Comparison of ENCODE assay signal across 23 cellular contexts in genomic region chr1:40966411-40966810, GRCh38. TPM values are rescaled to one million over a fixed set of nuclear protein-coding genes. Genes with fewer than 3 reads are reported as not detected.
A peak's percentile ranks its signal among the peaks of the same experiment; 100 is the strongest.
DNase-seq lines count a peak whose midpoint lies in the region; ATAC-seq and TF ChIP-seq lines count a peak whose summit lies in the region.
"Had no signal": no experiment of that assay in that cellular context is flagged by ENCODE, and none has a peak within 500 bp of the region (broad histone marks: within the 10 kb centered on the region; RNA-seq: fewer than 3 reads in every experiment).

No MANE protein-coding gene starts in this region.

- TF ChIP-seq POLR2A in IMR-90 (IDR thresholded peaks at IDR 0.05; ENCODE audit: low read depth, low read length): no peak

- in situ Hi-C loops in IMR-90 (cut with MboI; ENCODE audit: low sequenced_read_pairs): loop anchor here (25.0 kb wide), 1 partner anchor 329 kb away; no protein-coding TSS in a partner anchor

- POLR2A ChIA-PET in IMR-90 (lab: Charles Lee; ENCODE audit: unreplicated experiment): no interaction called here
- POLR2A ChIA-PET in naive thymus-derived CD4-positive, alpha-beta T cell (lab: Charles Lee): no interaction called here

- no peak overlapping the region for H2BK5ac ChIP-seq in IMR-90 (ENCODE audit: low read depth, low read length, poor library complexity, severe bottlenecking)

- H3K9ac ChIP-seq in IMR-90 (ENCODE audit: low read depth, low read length): no peak overlapping the region
- H3K9ac ChIP-seq: BLaER1 treated with 17β-estradiol and CSF1 and Interleukin-3, amounts not matched to agents 10 nM and 100 nM had no signal

- H3K56ac ChIP-seq in IMR-90 (ENCODE audit: extremely low read depth, insufficient read depth, low read length): no peak overlapping the region

- peak overlapping the region; percentile 14 to 64; a peak in 3 of 4 replicates for H4K8ac ChIP-seq in IMR-90 (ENCODE audit: low read depth in 2 of 2, low read length in 2 of 2)

- H3K27me3 ChIP-seq in IMR-90 (ENCODE audit: control insufficient read depth, insufficient read depth, low read length) (no peaks in the 10 kb centered on the region), thoracic aorta (replicated peaks; ENCODE audit: insufficient read depth) (no peaks in the 10 kb centered on the region)
- H3K27me3 ChIP-seq in naive thymus-derived CD4-positive, alpha-beta T cell (ENCODE audit: control insufficient read depth in 2 of 2, insufficient read depth in 2 of 2, low read length in 2 of 2): no peaks in the 10 kb centered on the region
- H3K27me3 ChIP-seq: BLaER1 treated with 17β-estradiol and CSF1 and Interleukin-3, amounts not matched to agents 10 nM and 100 nM had no signal

- H3K4me1 ChIP-seq in IMR-90 (ENCODE audit: control insufficient read depth, insufficient read depth, low read length) (peaks cover 3% of the 10 kb centered on the region), thoracic aorta (ENCODE audit: control insufficient read depth in 1 of 2, low read depth in 2 of 2) (peaks cover 3 to 23% of the 10 kb centered on the region in 2 donors)
- no peaks in the 10 kb centered on the region for H3K4me1 ChIP-seq in naive thymus-derived CD4-positive, alpha-beta T cell (ENCODE audit: control insufficient read depth in 2 of 2, insufficient read depth in 2 of 2, low read length in 2 of 2)

- no CpG with 5 or more reads among the region's 4 CpGs for WGBS in IMR-90 (ENCODE audit: extremely low coverage in 2 of 2, insufficient read length in 1 of 2), 2 experiments

- H2AFZ ChIP-seq in IMR-90 (replicated peaks; ENCODE audit: low read length, poor library complexity): peak overlapping the region; percentile 27

- H3K18ac ChIP-seq in IMR-90 (ENCODE audit: low read depth, low read length): peak overlapping the region; percentile 31; the same call in 1 of the 2 replicates

- peak overlapping the region; percentile 70 for H4K91ac ChIP-seq in IMR-90 (ENCODE audit: insufficient read depth, low read depth, low read length)

- H3K27ac Mint-ChIP-seq in activated T-helper 17 cell treated with anti-CD3 and anti-CD28 coated beads, Interleukin-2, amount 50 U/mL, for 72 hours: peak overlapping the region; percentile 41
- no peak overlapping the region for H3K27ac Mint-ChIP-seq in naive thymus-derived CD4-positive, alpha-beta T cell

- BruUV-seq in IMR-90 (replicated peaks; lab: Mats Ljungman, UMichigan): no TSS peak

- H3K4me3 Mint-ChIP-seq in activated T-helper 17 cell treated with anti-CD3 and anti-CD28 coated beads, Interleukin-2, amount 50 U/mL, for 72 hours: no peak overlapping the region
- no peak overlapping the region for H3K4me3 Mint-ChIP-seq in naive thymus-derived CD4-positive, alpha-beta T cell
- H3K4me3 Mint-ChIP-seq: CD4-positive, alpha-beta memory T cell had no signal

- H3K27ac ChIP-seq in IMR-90 (ENCODE audit: insufficient read depth, low read length) (no peak overlapping the region; the same call in 1 of the 2 replicates), thoracic aorta (peak overlapping the region; percentile 67 to 77)
- H3K27ac ChIP-seq in naive thymus-derived CD4-positive, alpha-beta T cell (ENCODE audit: low read depth, low read length): no peak overlapping the region
- H3K27ac ChIP-seq: BLaER1 treated with 17β-estradiol and CSF1 and Interleukin-3, amounts not matched to agents 10 nM and 100 nM had no signal

- no peak for DNase-seq in IMR-90
- DNase-seq in fibroblast of villous mesenchyme (ENCODE audit: low read depth): peak; percentile 66
- DNase-seq in thoracic aorta (ENCODE audit: low spot score): no peak
- DNase-seq in activated gamma-delta T cell (lab: John Stamatoyannopoulos, UW): no peak
- no peak for DNase-seq in naive thymus-derived CD4-positive, alpha-beta T cell
- no peak for DNase-seq in GM19238 (ENCODE audit: insufficient read length, low spot score)
- DNase-seq: ACHN; Caco-2; CD4-positive, alpha-beta memory T cell; DMS 273 treated with DMSO at 0.1 percent for 48 hours; DMS79 treated with DMSO at 0.1 percent for 48 hours; Kasumi-1; NCI-H1417; NCI-H1694 treated with DMSO at 0.1 percent for 48 hours; NCI-H2081 treated with DMSO at 0.1 percent for 48 hours; NCI-H446; NCI-H526; SHP77 treated with DMSO at 0.1 percent for 48 hours had no signal

- H3K36me3 ChIP-seq in IMR-90 (ENCODE audit: control insufficient read depth, insufficient read depth, low read length): no peaks in the 10 kb centered on the region
- no peaks in the 10 kb centered on the region for H3K36me3 ChIP-seq in thoracic aorta
- H3K36me3 ChIP-seq in naive thymus-derived CD4-positive, alpha-beta T cell (ENCODE audit: control insufficient read depth in 2 of 3, insufficient read depth in 3 of 3, low read length in 3 of 3): no peaks in the 10 kb centered on the region
- H3K36me3 ChIP-seq: BLaER1 treated with 17β-estradiol and CSF1 and Interleukin-3, amounts not matched to agents 10 nM and 100 nM had no signal

- peak overlapping the region; percentile 89 for H2BK20ac ChIP-seq in IMR-90 (ENCODE audit: low read depth, low read length)

- peak overlapping the region; percentile 67; the same call in 1 of the 2 replicates for H3K14ac ChIP-seq in IMR-90 (replicated peaks; ENCODE audit: low read depth, low read length)

- H4K20me1 ChIP-seq in IMR-90 (ENCODE audit: insufficient read depth, low read length): no peaks in the 10 kb centered on the region
- H4K20me1 ChIP-seq: BLaER1 treated with 17β-estradiol and CSF1 and Interleukin-3, amounts not matched to agents 10 nM and 100 nM had no signal

- ATAC-seq in IMR-90 (ENCODE audit: low read depth) (no peak), thoracic aorta (ENCODE audit: insufficient number of reproducible peaks, low FRiP score, low read depth) (no peak), GM21529 (IDR thresholded peaks at IDR 0.05; ENCODE audit: unreplicated experiment) (no peak)
- no peak for ATAC-seq in activated T-helper 17 cell treated with anti-CD3 and anti-CD28 coated beads, Interleukin-2, amount 50 U/mL, for 72 hours (replicated peaks)
- no peak for ATAC-seq in naive thymus-derived CD4-positive, alpha-beta T cell
- ATAC-seq: SK-N-SH treated with all-trans-retinoic acid at 6 μM for 48 hours had no signal

- H3K9me3 ChIP-seq in IMR-90 (ENCODE audit: control insufficient read depth, insufficient read depth, low read length): no peaks in the 10 kb centered on the region
- H3K9me3 ChIP-seq in thoracic aorta: no peaks in the 10 kb centered on the region
- H3K9me3 ChIP-seq in naive thymus-derived CD4-positive, alpha-beta T cell (ENCODE audit: control insufficient read depth in 2 of 3, low read length in 3 of 3): no peaks in the 10 kb centered on the region
- H3K9me3 ChIP-seq: BLaER1 treated with 17β-estradiol and CSF1 and Interleukin-3, amounts not matched to agents 10 nM and 100 nM; Caco-2 had no signal

- H2AK9ac ChIP-seq in IMR-90 (replicated peaks; ENCODE audit: low read depth, low read length, poor library complexity): no peak overlapping the region

- dilution Hi-C loops in IMR-90 (cut with HindIII; ENCODE audit: low sequenced_read_pairs, unreplicated experiment): no loop called here

- CTCF ChIA-PET in IMR-90 (lab: Yijun Ruan, JAX): interaction anchor here (0.6 to 1.1 kb wide), 2 partner anchors 12 to 14 kb away, joined by 3 read pairs; no protein-coding TSS in a partner anchor
- CTCF ChIA-PET in naive thymus-derived CD4-positive, alpha-beta T cell (lab: Charles Lee): interaction anchor here (0.6 kb wide), 1 partner anchor 10 kb away, joined by 3 read pairs; no protein-coding TSS in a partner anchor

- no peaks in the 10 kb centered on the region for H3K27me3 Mint-ChIP-seq in activated T-helper 17 cell treated with anti-CD3 and anti-CD28 coated beads, Interleukin-2, amount 50 U/mL, for 72 hours
- H3K27me3 Mint-ChIP-seq in naive thymus-derived CD4-positive, alpha-beta T cell: peaks cover 0 to 2% (median 0%) of the 10 kb centered on the region in 5 donors

- peaks cover 11% of the 10 kb centered on the region; the same call in 1 of the 2 replicates for H3K9me1 ChIP-seq in IMR-90 (ENCODE audit: insufficient read depth, low read length)

- H3K4me1 Mint-ChIP-seq in activated T-helper 17 cell treated with anti-CD3 and anti-CD28 coated beads, Interleukin-2, amount 50 U/mL, for 72 hours: no peaks in the 10 kb centered on the region
- H3K4me1 Mint-ChIP-seq in naive thymus-derived CD4-positive, alpha-beta T cell: peaks cover 0 to 2% (median 0%) of the 10 kb centered on the region in 7 donors
- H3K4me1 Mint-ChIP-seq: CD4-positive, alpha-beta memory T cell had no signal

- H2BK120ac ChIP-seq in IMR-90 (ENCODE audit: low read depth, low read length): peak overlapping the region; percentile 90

- peak overlapping the region; percentile 90 for H3K4ac ChIP-seq in IMR-90 (ENCODE audit: low read depth, low read length)

- no peak overlapping the region for H3K23ac ChIP-seq in IMR-90 (ENCODE audit: low read depth, low read length)

- H4K5ac ChIP-seq in IMR-90 (ENCODE audit: low read depth, low read length): no peak overlapping the region; the same call in none of the 2 replicates

- H3K36me3 Mint-ChIP-seq in activated T-helper 17 cell treated with anti-CD3 and anti-CD28 coated beads, Interleukin-2, amount 50 U/mL, for 72 hours (ENCODE audit: low read depth): no peaks in the 10 kb centered on the region
- no peaks in the 10 kb centered on the region for H3K36me3 Mint-ChIP-seq in naive thymus-derived CD4-positive, alpha-beta T cell
- H3K36me3 Mint-ChIP-seq: CD4-positive, alpha-beta memory T cell had no signal

- peak overlapping the region; percentile 89; the same call in 2 of the 3 replicates for H2BK15ac ChIP-seq in IMR-90 (ENCODE audit: low read depth, low read length)

- H3K4me3 ChIP-seq in IMR-90 (ENCODE audit: insufficient read depth, low read depth, low read length) (no peak overlapping the region), fibroblast of villous mesenchyme (ENCODE audit: low read depth, low read length) (no peak overlapping the region), thoracic aorta (no peak overlapping the region)
- no peak overlapping the region for H3K4me3 ChIP-seq in naive thymus-derived CD4-positive, alpha-beta T cell (ENCODE audit: low read length)
- H3K4me3 ChIP-seq: BLaER1 treated with 17β-estradiol and CSF1 and Interleukin-3, amounts not matched to agents 10 nM and 100 nM had no signal

- H3K4me2 ChIP-seq in IMR-90 (ENCODE audit: low read depth, low read length): no peak overlapping the region

- no peak for TF ChIP-seq CTCF in IMR-90 (conservative IDR thresholded peaks at IDR 0.05; ENCODE audit: low read depth, low read length)
- no peak for TF ChIP-seq CTCF in fibroblast of villous mesenchyme (IDR thresholded peaks at IDR 0.05; ENCODE audit: insufficient read depth, low read depth, low read length)
- no peak for TF ChIP-seq CTCF in thoracic aorta (IDR thresholded peaks at IDR 0.05)

- peak overlapping the region; percentile 68 for H2AK5ac ChIP-seq in IMR-90 (ENCODE audit: low read depth, low read length)

- H3K9me3 Mint-ChIP-seq in activated T-helper 17 cell treated with anti-CD3 and anti-CD28 coated beads, Interleukin-2, amount 50 U/mL, for 72 hours: no peaks in the 10 kb centered on the region
- no peaks in the 10 kb centered on the region for H3K9me3 Mint-ChIP-seq in naive thymus-derived CD4-positive, alpha-beta T cell
- H3K9me3 Mint-ChIP-seq: CD4-positive, alpha-beta memory T cell had no signal

- H3K79me1 ChIP-seq in IMR-90 (ENCODE audit: low read depth in 1 of 2, low read length in 2 of 2): no peaks in the 10 kb centered on the region

- no peak for TF ChIP-seq RAD21 in IMR-90 (IDR thresholded peaks at IDR 0.05; ENCODE audit: low read length)

- intact Hi-C loops in IMR-90 (cut with micrococcal nuclease): no loop called here
- intact Hi-C loops in naive thymus-derived CD4-positive, alpha-beta T cell (cut with micrococcal nuclease): no loop called here

RNA-seq across cellular contexts. Expression of gene CTPS1, which starts 13.1 kb away (rescaled TPM):
- total RNA-seq in IMR-90 (2012; rRNA removed): 41.0 and 45.5 TPM in 2 replicates
- 40.4 and 43.2 TPM in 2 replicates for polyA plus RNA-seq in IMR-90 (2012; rRNA removed)
- polyA plus RNA-seq in IMR-90 (2012; cell fraction: cytosol; rRNA removed): 11.2 and 42.3 TPM in 2 replicates
- 23.0 and 58.3 TPM in 2 replicates for polyA plus RNA-seq in IMR-90 (2012; cell fraction: nucleus; rRNA removed; ENCODE audit: low replicate concordance)
- total RNA-seq in activated T-helper 17 cell treated with anti-CD3 and anti-CD28 coated beads, Interleukin-2, amount 50 U/mL, for 72 hours: 100 to 1,000 TPM in 1 of 2 donors, 10 to 100 TPM in 1; 46.3 to 102 TPM
- 42.3 and 48.0 TPM in 2 replicates for total RNA-seq in fibroblast of villous mesenchyme
- 10 to 100 TPM; 79.2 to 84.4 TPM for total RNA-seq in thoracic aorta
- 10 to 100 TPM; 16.4 to 57.6 (median 40.6) TPM for total RNA-seq in naive thymus-derived CD4-positive, alpha-beta T cell
- 10 to 100 TPM; 12.4 to 16.5 TPM for polyA plus RNA-seq in naive thymus-derived CD4-positive, alpha-beta T cell

RNA-seq across cellular contexts. Expression of gene SLFNL1, which starts 55.1 kb away (rescaled TPM):
- under 0.01 TPM in 2 replicates for total RNA-seq in IMR-90 (2012; rRNA removed)
- 0.07 and 0.09 TPM in 2 replicates for polyA plus RNA-seq in IMR-90 (2012; rRNA removed)
- polyA plus RNA-seq in IMR-90 (2012; cell fraction: cytosol; rRNA removed): 0.02 TPM in 1 of 2 replicates, not detected in the other
- 0.30 and 0.76 TPM in 2 replicates for polyA plus RNA-seq in IMR-90 (2012; cell fraction: nucleus; rRNA removed; ENCODE audit: low replicate concordance)
- total RNA-seq in activated T-helper 17 cell treated with anti-CD3 and anti-CD28 coated beads, Interleukin-2, amount 50 U/mL, for 72 hours: under 1 TPM; 0.13 to 0.32 TPM
- under 0.01 and 0.64 TPM in 2 replicates for total RNA-seq in fibroblast of villous mesenchyme
- total RNA-seq in thoracic aorta: 1 to 10 TPM in 1 of 2 donors, under 1 TPM in 1; 0.68 to 1.3 TPM
- 1 to 10 TPM in 1 of 5 experiments, under 1 TPM in 4; 0.19 to 1.1 (median 0.29) TPM for total RNA-seq in naive thymus-derived CD4-positive, alpha-beta T cell
- under 1 TPM; 0.25 to 0.69 TPM for polyA plus RNA-seq in naive thymus-derived CD4-positive, alpha-beta T cell
- total RNA-seq: H1 had no signal
- polyA plus RNA-seq: H1 had no signal

Comparison
In these comparisons a context has a peak if more than half of its experiments do, and no peak if none do; other contexts are left out.
1. H3K27ac ChIP-seq: peak in thoracic aorta (2 of 2); none in IMR-90 (single experiment) and naive thymus-derived CD4-positive, alpha-beta T cell (single experiment).